In the genomic region with DNA sequence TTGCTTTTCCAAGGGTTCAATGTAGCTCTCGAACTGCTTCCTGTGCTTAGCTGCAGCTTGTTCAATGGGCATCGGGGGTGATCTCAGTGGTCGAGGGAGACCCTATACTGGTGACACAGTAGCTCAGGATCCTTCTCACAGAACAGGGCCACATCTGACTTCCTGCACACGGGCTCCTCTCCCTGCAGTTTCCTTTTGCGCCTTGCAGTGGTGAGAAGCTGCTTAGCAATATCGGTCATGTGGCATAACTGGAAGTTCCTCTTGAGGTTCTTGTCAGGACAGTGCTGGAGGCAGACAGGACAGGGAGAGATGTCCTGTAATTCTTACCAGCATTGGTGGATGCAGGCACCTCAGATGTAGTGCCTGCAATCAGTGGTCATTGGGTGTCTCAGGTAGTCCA, we compare ENCODE assay signal across 11 cellular contexts.
DNase-seq lines count a peak whose midpoint lies in the region; ATAC-seq and TF ChIP-seq lines count a peak whose summit lies in the region.
"Had no signal": no experiment of that assay in that cellular context is flagged by ENCODE, and none has a peak within 500 bp of the region (broad histone marks: within the 10 kb centered on the region; RNA-seq: fewer than 3 reads in every experiment).

No MANE protein-coding gene starts in this region.

- H2BK12ac ChIP-seq in mesenchymal stem cell (ENCODE audit: low read length in 2 of 2), result no peak overlapping the region

- H3K9ac ChIP-seq in mesenchymal stem cell (ENCODE audit: low read length), result no peak overlapping the region

- H2BK120ac ChIP-seq in mesenchymal stem cell (ENCODE audit: low read depth, low read length), result no peak overlapping the region

- H3K27me3 ChIP-seq in mesenchymal stem cell (ENCODE audit: control insufficient read depth in 1 of 2, insufficient read depth in 1 of 2, low read length in 2 of 2), result no peaks in the 10 kb centered on the region
- no peaks in the 10 kb centered on the region for H3K27me3 ChIP-seq in right atrium auricular region

- no peak overlapping the region for H2AK5ac ChIP-seq in mesenchymal stem cell (ENCODE audit: low read length, severe bottlenecking)

- no peak overlapping the region for H4K8ac ChIP-seq in mesenchymal stem cell (ENCODE audit: low read length)

- H3K14ac ChIP-seq in mesenchymal stem cell (ENCODE audit: low read length in 2 of 2), result no peak overlapping the region

- no peak overlapping the region for H4K91ac ChIP-seq in mesenchymal stem cell (ENCODE audit: low read length)

- H3K79me1 ChIP-seq in mesenchymal stem cell (replicated peaks; ENCODE audit: low read length, poor library complexity, severe bottlenecking), result no peaks in the 10 kb centered on the region

- in situ Hi-C loops in SK-MEL-5 (cut with HindIII; ENCODE audit: low pct_unique_long_range_greater_than_20kb, low sequenced_read_pairs), result no loop called here

- H3K23ac ChIP-seq in mesenchymal stem cell (ENCODE audit: low read length in 2 of 2), result no peak overlapping the region

- H3K4me1 ChIP-seq in mesenchymal stem cell (ENCODE audit: control insufficient read depth, insufficient read depth, low read depth, low read length) (peaks cover 2% of the 10 kb centered on the region), right atrium auricular region (no peaks in the 10 kb centered on the region)

- no peak overlapping the region for H3K18ac ChIP-seq in mesenchymal stem cell (ENCODE audit: low read depth in 1 of 2, low read length in 2 of 2)

- no peak overlapping the region for H3K4me3 ChIP-seq in mesenchymal stem cell (ENCODE audit: insufficient read depth in 1 of 2, low read depth in 1 of 2, low read length in 2 of 2)
- no peak overlapping the region for H3K4me3 ChIP-seq in right atrium auricular region

- H3K36me3 ChIP-seq in mesenchymal stem cell (ENCODE audit: control insufficient read depth in 1 of 2, insufficient read depth in 2 of 2, low read depth in 1 of 2, low read length in 2 of 2) (no peaks in the 10 kb centered on the region), right atrium auricular region (no peaks in the 10 kb centered on the region)

- ATAC-seq in GM18508 (IDR thresholded peaks at IDR 0.05; ENCODE audit: insufficient read depth, unreplicated experiment) (peak; percentile 90), GM21528 (IDR thresholded peaks at IDR 0.05; ENCODE audit: low FRiP score, unreplicated experiment) (peak; percentile 81), HG03139 (IDR thresholded peaks at IDR 0.05; ENCODE audit: unreplicated experiment) (peak; percentile 79)

- H2AFZ ChIP-seq in mesenchymal stem cell (ENCODE audit: low read depth, low read length), result no peak overlapping the region

- no peak for TF ChIP-seq CTCF in right atrium auricular region (IDR thresholded peaks at IDR 0.05)

- H2BK15ac ChIP-seq in mesenchymal stem cell (ENCODE audit: low read depth, poor library complexity, severe bottlenecking), result no peak overlapping the region

- no peak overlapping the region for H3K4ac ChIP-seq in mesenchymal stem cell (ENCODE audit: low read depth in 1 of 2, low read length in 2 of 2)

- no peak overlapping the region for H3K4me2 ChIP-seq in mesenchymal stem cell (ENCODE audit: low read length, poor library complexity, severe bottlenecking)

- no peak overlapping the region for H3K27ac ChIP-seq in mesenchymal stem cell (ENCODE audit: low read length, poor library complexity, severe bottlenecking)
- no peak overlapping the region for H3K27ac ChIP-seq in right atrium auricular region

- H3K9me3 ChIP-seq in mesenchymal stem cell (ENCODE audit: control insufficient read depth, low read length) (no peaks in the 10 kb centered on the region), right atrium auricular region (no peaks in the 10 kb centered on the region)

- peak; percentile 33 for DNase-seq in SK-MEL-5 (ENCODE audit: low read depth, low spot score)
- DNase-seq in mesenchymal stem cell, result no peak
- no peak for DNase-seq in LoVo (ENCODE audit: low spot score)
- no peak for DNase-seq in NCI-H1417 treated with DMSO at 0.1 percent for 48 hours (lab: John Stamatoyannopoulos, UW)
- DNase-seq in right atrium auricular region (ENCODE audit: low spot score), result no peak
- DNase-seq: activated effector memory CD4-positive, alpha-beta T cell treated with Interleukin-2 at 50 U/mL for 16 hours; substantia nigra; T-helper 1 cell had no signal

- 67% methylated on average over 6 of the region's 6 CpGs for WGBS in mesenchymal stem cell

- H2BK5ac ChIP-seq in mesenchymal stem cell (ENCODE audit: low read depth, low read length, poor library complexity, severe bottlenecking), result no peak overlapping the region
